Comparison of ENCODE assay signal across 1 cellular context in genomic region chr1:157033357-157033876, GRCh38.
TF ChIP-seq lines count a peak whose summit lies in the region.

No MANE protein-coding gene starts in this region.

TF ChIP-seq in GM23338, 12 proteins besides CTCF, POLR2A, EP300 and RAD21 (continued from another document):
- TF ChIP-seq, protein P1, sequence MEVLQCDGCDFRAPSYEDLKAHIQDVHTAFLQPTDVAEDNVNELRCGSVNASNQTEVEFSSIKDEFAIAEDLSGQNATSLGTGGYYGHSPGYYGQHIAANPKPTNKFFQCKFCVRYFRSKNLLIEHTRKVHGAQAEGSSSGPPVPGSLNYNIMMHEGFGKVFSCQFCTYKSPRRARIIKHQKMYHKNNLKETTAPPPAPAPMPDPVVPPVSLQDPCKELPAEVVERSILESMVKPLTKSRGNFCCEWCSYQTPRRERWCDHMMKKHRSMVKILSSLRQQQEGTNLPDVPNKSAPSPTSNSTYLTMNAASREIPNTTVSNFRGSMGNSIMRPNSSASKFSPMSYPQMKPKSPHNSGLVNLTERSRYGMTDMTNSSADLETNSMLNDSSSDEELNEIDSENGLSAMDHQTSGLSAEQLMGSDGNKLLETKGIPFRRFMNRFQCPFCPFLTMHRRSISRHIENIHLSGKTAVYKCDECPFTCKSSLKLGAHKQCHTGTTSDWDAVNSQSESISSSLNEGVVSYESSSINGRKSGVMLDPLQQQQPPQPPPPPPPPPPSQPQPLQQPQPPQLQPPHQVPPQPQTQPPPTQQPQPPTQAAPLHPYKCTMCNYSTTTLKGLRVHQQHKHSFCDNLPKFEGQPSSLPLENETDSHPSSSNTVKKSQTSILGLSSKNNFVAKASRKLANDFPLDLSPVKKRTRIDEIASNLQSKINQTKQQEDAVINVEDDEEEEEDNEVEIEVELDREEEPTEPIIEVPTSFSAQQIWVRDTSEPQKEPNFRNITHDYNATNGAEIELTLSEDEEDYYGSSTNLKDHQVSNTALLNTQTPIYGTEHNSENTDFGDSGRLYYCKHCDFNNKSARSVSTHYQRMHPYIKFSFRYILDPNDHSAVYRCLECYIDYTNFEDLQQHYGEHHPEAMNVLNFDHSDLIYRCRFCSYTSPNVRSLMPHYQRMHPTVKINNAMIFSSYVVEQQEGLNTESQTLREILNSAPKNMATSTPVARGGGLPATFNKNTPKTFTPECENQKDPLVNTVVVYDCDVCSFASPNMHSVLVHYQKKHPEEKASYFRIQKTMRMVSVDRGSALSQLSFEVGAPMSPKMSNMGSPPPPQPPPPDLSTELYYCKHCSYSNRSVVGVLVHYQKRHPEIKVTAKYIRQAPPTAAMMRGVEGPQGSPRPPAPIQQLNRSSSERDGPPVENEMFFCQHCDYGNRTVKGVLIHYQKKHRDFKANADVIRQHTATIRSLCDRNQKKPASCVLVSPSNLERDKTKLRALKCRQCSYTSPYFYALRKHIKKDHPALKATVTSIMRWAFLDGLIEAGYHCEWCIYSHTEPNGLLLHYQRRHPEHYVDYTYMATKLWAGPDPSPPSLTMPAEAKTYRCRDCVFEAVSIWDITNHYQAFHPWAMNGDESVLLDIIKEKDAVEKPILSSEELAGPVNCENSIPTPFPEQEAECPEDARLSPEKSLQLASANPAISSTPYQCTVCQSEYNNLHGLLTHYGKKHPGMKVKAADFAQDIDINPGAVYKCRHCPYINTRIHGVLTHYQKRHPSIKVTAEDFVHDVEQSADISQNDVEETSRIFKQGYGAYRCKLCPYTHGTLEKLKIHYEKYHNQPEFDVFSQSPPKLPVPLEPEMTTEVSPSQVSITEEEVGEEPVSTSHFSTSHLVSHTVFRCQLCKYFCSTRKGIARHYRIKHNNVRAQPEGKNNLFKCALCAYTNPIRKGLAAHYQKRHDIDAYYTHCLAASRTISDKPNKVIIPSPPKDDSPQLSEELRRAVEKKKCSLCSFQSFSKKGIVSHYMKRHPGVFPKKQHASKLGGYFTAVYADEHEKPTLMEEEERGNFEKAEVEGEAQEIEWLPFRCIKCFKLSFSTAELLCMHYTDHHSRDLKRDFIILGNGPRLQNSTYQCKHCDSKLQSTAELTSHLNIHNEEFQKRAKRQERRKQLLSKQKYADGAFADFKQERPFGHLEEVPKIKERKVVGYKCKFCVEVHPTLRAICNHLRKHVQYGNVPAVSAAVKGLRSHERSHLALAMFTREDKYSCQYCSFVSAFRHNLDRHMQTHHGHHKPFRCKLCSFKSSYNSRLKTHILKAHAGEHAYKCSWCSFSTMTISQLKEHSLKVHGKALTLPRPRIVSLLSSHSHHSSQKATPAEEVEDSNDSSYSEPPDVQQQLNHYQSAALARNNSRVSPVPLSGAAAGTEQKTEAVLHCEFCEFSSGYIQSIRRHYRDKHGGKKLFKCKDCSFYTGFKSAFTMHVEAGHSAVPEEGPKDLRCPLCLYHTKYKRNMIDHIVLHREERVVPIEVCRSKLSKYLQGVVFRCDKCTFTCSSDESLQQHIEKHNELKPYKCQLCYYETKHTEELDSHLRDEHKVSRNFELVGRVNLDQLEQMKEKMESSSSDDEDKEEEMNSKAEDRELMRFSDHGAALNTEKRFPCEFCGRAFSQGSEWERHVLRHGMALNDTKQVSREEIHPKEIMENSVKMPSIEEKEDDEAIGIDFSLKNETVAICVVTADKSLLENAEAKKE (CRISPR knock-in tag; IDR thresholded peaks at IDR 0.05), result no peak
- no peak for TF ChIP-seq NANOG (IDR thresholded peaks at IDR 0.05; ENCODE audit: borderline replicate concordance)
